18 cellular contexts compared by ENCODE assay signal in genomic region chr2:68475110-68475509, GRCh38.
"Had no signal": no experiment of that assay in that cellular context is flagged by ENCODE, and none has a peak within 500 bp of the region (broad histone marks: within the 10 kb centered on the region; RNA-seq: fewer than 3 reads in every experiment).

No MANE protein-coding gene starts in this region.

- H3K4me3 ChIP-seq: adrenal gland, left lung, lung, ovary, psoas muscle, right atrium auricular region had no signal

- H3K27me3 ChIP-seq: adrenal gland, left lung, ovary, right atrium auricular region had no signal

- ATAC-seq: activated T-cell treated with anti-CD3 and anti-CD28 coated beads, Interleukin-2, amount 50 U/mL, for 4 hours; effector memory CD8-positive, alpha-beta T cell; left lung; naive thymus-derived CD8-positive, alpha-beta T cell; psoas muscle had no signal

- H3K36me3 ChIP-seq: adrenal gland, left lung, ovary, right atrium auricular region had no signal

- H3K27ac ChIP-seq: adrenal gland, left lung, ovary, psoas muscle, right atrium auricular region had no signal

- DNase-seq: activated CD4-positive, alpha-beta T cell treated with anti-CD3 and anti-CD28 coated beads for 4 hours; activated CD4-positive, alpha-beta T cell treated with anti-CD3 and anti-CD28 coated beads, Interleukin-2, amount 50 U/mL, for 48 hours; activated CD4-positive, CD25-positive, alpha-beta regulatory T cell; activated CD8-positive, alpha-beta memory T cell treated with anti-CD3 and anti-CD28 coated beads, Interleukin-2, amount 50 U/mL, for 48 hours; activated naive CD4-positive, alpha-beta T cell; activated T-cell treated with anti-CD3 and anti-CD28 coated beads, Interleukin-2, amount 50 U/mL, for 4 hours; adrenal gland; effector memory CD8-positive, alpha-beta T cell; foreskin fibroblast; immature natural killer cell; left lung; naive thymus-derived CD8-positive, alpha-beta T cell; ovary; psoas muscle; stimulated activated CD4-positive, alpha-beta T cell treated with anti-CD3 and anti-CD28 coated beads, Interleukin-4, amount 100 ng/mL, for 24 hours; stimulated activated naive CD4-positive, alpha-beta T cell treated with Interleukin-2 at 50 U/mL for 16 hours had no signal

- H3K4me1 ChIP-seq: adrenal gland, left lung, psoas muscle, right atrium auricular region had no signal

- H3K9me3 ChIP-seq: adrenal gland, left lung, ovary, psoas muscle, right atrium auricular region had no signal
